ENCODE assay signal across 8 cellular contexts in genomic region chr12:118060301-118061010, GRCh38. TPM values are rescaled to one million over a fixed set of nuclear protein-coding genes. Genes with fewer than 3 reads are reported as not detected.
DNase-seq lines count a peak whose midpoint lies in the region; ATAC-seq, FAIRE-seq and TF ChIP-seq lines count a peak whose summit lies in the region.

No MANE protein-coding gene starts in this region.

- H3K23me2 ChIP-seq in H1 (ENCODE audit: low read depth, low read length), result peaks cover 7% of the 10 kb centered on the region; the same call in 1 of the 2 replicates

- no peaks in the 10 kb centered on the region for H3K27me3 ChIP-seq in H1 (replicated peaks in 1 of 4; ENCODE audit: control insufficient read depth in 3 of 4, extremely low read depth in 1 of 4, insufficient read depth in 3 of 4, low read length in 3 of 4)

- POLR2A ChIA-PET in H1 (lab: Charles Lee; ENCODE audit: partially characterized antibody), result interaction anchor here (0.6 to 12.8 kb wide), 14 partner anchors 9 to 184 kb away, joined by 3 to 106 read pairs (median 5); partner anchors contain the start of genes PEBP1, RFC5 and VSIG10

- DNase-seq in NCI-H345 (lab: John Stamatoyannopoulos, UW) (peak; percentile 30), NCI-H345 treated with DMSO at 0.1 percent for 48 hours (lab: John Stamatoyannopoulos, UW; ENCODE audit: unreplicated experiment) (no peak), HPDE6-E6E7 (ENCODE audit: extremely low spot score) (peak; percentile 44), H1 (ENCODE audit: low read depth in 1 of 2, low spot score in 2 of 2) (peak in 1 of 2 experiments; percentile 51), substantia nigra (lab: John Stamatoyannopoulos, UW) (peak in 40 of 49 donors; percentile 24 to 80 (median 52))
- DNase-seq in activated CD4-positive, alpha-beta T cell treated with anti-CD3 and anti-CD28 coated beads for 48 hours, result peak; percentile 47

- H2AK5ac ChIP-seq in H1 (ENCODE audit: low read depth, low read length), result no peak overlapping the region

- TF ChIP-seq POLR2A in H1 (IDR thresholded peaks at IDR 0.05; ENCODE audit: control extremely low read depth in 1 of 2, low read depth in 2 of 2, low read length in 2 of 2), result no peak

- no peak overlapping the region for H2BK20ac ChIP-seq in H1 (ENCODE audit: low read length)

- CTCF ChIA-PET in H1 (lab: Charles Lee; ENCODE audit: partially characterized antibody), result no interaction called here

- no peak overlapping the region for H3K4ac ChIP-seq in H1 (replicated peaks; ENCODE audit: insufficient read length, low read depth, low read length)

- H3K27ac ChIP-seq in H1 (ENCODE audit: low read depth, low read length) (no peak overlapping the region), mesodermal cell (ENCODE audit: low read depth, low read length, severe bottlenecking) (peak overlapping the region; percentile 33), substantia nigra (ENCODE audit: low read depth, low read length, poor library complexity, severe bottlenecking) (peak overlapping the region; percentile 91)

- peak overlapping the region; percentile 6 for H4K5ac ChIP-seq in H1 (ENCODE audit: insufficient read length, low read depth, low read length)

- H3K14ac ChIP-seq in H1 (ENCODE audit: insufficient read length), result no peak overlapping the region

- peaks cover 8% of the 10 kb centered on the region for H3K79me1 ChIP-seq in H1 (ENCODE audit: low read depth, low read length)

- H2BK120ac ChIP-seq in H1 (replicated peaks; ENCODE audit: low read depth, low read length), result no peak overlapping the region

- FAIRE-seq in H1 (lab: Jason Lieb, UNC), result no peak

- no peak overlapping the region for H2AFZ ChIP-seq in H1 (ENCODE audit: low read length)

- H2BK15ac ChIP-seq in H1 (ENCODE audit: low read length), result 0 out of 2 replicates have a peak overlapping the region, but pooled peaks have one; percentile 72

- H3K18ac ChIP-seq in H1 (ENCODE audit: extremely low read depth, low read length), result peak overlapping the region; percentile 55; the same call in 1 of the 2 replicates

- H3K4me1 ChIP-seq in H1 (replicated peaks in 1 of 4; ENCODE audit: control insufficient read depth in 3 of 4, insufficient read depth in 4 of 4, low read length in 3 of 4) (peaks cover 3 to 10% (median 7%) of the 10 kb centered on the region in 4 experiments; a peak in 6 of 7 replicates), mesodermal cell (ENCODE audit: control insufficient read depth, insufficient read depth, low read length, poor library complexity, severe bottlenecking) (peaks cover 6% of the 10 kb centered on the region)

- H3K9me3 ChIP-seq in H1 (ENCODE audit: insufficient read depth in 2 of 2, low read depth in 1 of 2, low read length in 1 of 2) (no peaks in the 10 kb centered on the region), mesodermal cell (ENCODE audit: control insufficient read depth, low read length) (no peaks in the 10 kb centered on the region)

- peak overlapping the region; percentile 85 to 98 for H3K4me2 ChIP-seq in H1 (ENCODE audit: insufficient read depth in 1 of 2, low read depth in 2 of 2, low read length in 2 of 2)

- H4K8ac ChIP-seq in H1 (ENCODE audit: extremely low read depth, insufficient read depth, low read length), result no peak overlapping the region

- 11% methylated on average over 9 of the region's 46 CpGs; no CpG with 5 or more reads in 1 of the 2 experiments for WGBS in H1 (ENCODE audit: extremely low coverage in 1 of 2, insufficient coverage in 1 of 2, insufficient read length in 1 of 2, insufficient replicate concordance in 2 of 2, low coverage in 1 of 2, low lambda C conversion rate in 2 of 2, missing lambda C conversion rate in 1 of 2), 2 experiments
- 0% methylated on average over 11 to 12 of the region's 46 CpGs for WGBS in mesodermal cell (ENCODE audit: insufficient coverage in 2 of 2), 2 experiments

- H3K9ac ChIP-seq in H1 (replicated peaks in 1 of 4; ENCODE audit: extremely low read depth in 1 of 4, low read depth in 3 of 4, low read length in 3 of 4), result peak overlapping the region; percentile 7 to 69 (median 59)

- peak overlapping the region; percentile 5 for H3K56ac ChIP-seq in H1 (replicated peaks; ENCODE audit: insufficient read length, low read depth, low read length)

- no peak for ATAC-seq in GM18858 (IDR thresholded peaks at IDR 0.05; ENCODE audit: unreplicated experiment)

- no peak for TF ChIP-seq CTCF in H1 (IDR thresholded peaks at IDR 0.05; ENCODE audit: control extremely low read depth in 1 of 3, insufficient read depth in 1 of 3, low read depth in 1 of 3, low read length in 3 of 3)

- H3K36me3 ChIP-seq in H1 (ENCODE audit: control insufficient read depth in 2 of 4, insufficient read depth in 4 of 4, low read length in 3 of 4) (peaks cover 0 to 7% (median 0%) of the 10 kb centered on the region in 4 experiments; a peak in 1 of 8 replicates), mesodermal cell (ENCODE audit: control insufficient read depth, insufficient read depth, low read length) (peaks cover 5% of the 10 kb centered on the region)

- H4K20me1 ChIP-seq in H1 (replicated peaks in 1 of 2; ENCODE audit: control insufficient read depth in 1 of 2, insufficient read depth in 2 of 2, low read length in 2 of 2), result peaks cover 0 to 2% of the 10 kb centered on the region in 2 experiments

- H3K79me2 ChIP-seq in H1 (ENCODE audit: control insufficient read depth in 1 of 2, insufficient read depth in 2 of 2, low read length in 2 of 2), result peaks cover 0 to 37% of the 10 kb centered on the region in 2 experiments; a peak in 2 of 4 replicates

- H2BK12ac ChIP-seq in H1 (ENCODE audit: low read depth, low read length), result peak overlapping the region; percentile 39; the same call in 1 of the 2 replicates

- TF ChIP-seq EP300 in H1 (IDR thresholded peaks at IDR 0.05; ENCODE audit: borderline replicate concordance in 1 of 2, low read depth in 2 of 2, low read length in 2 of 2), result no peak

- TF ChIP-seq RAD21 in H1 (IDR thresholded peaks at IDR 0.05 in 1 of 2, conservative IDR thresholded peaks at IDR 0.05 in 1 of 2; ENCODE audit: low read depth in 2 of 2, low read length in 2 of 2), result no peak

- H2BK5ac ChIP-seq in H1 (ENCODE audit: low read depth, low read length), result peak overlapping the region; percentile 66; the same call in 1 of the 2 replicates

- peak overlapping the region; percentile 67 for H4K91ac ChIP-seq in H1 (replicated peaks; ENCODE audit: insufficient read length, low read length)

- peak overlapping the region; percentile 69 to 90 (median 75) for H3K4me3 ChIP-seq in H1 (ENCODE audit: extremely low read depth in 1 of 4, insufficient read depth in 2 of 4, low read depth in 3 of 4, low read length in 4 of 4)
- H3K4me3 ChIP-seq in mesodermal cell (ENCODE audit: extremely low read depth, insufficient read depth, low read length, poor library complexity, severe bottlenecking), result peak overlapping the region; percentile 58

- H3K23ac ChIP-seq in H1 (ENCODE audit: insufficient read length), result no peak overlapping the region

TF ChIP-seq in H1, 55 proteins besides CTCF, POLR2A, EP300 and RAD21:
- TF ChIP-seq RFX5 (IDR thresholded peaks at IDR 0.05; ENCODE audit: borderline replicate concordance, low read depth, low read length) (no peak), HDAC6 (IDR thresholded peaks at IDR 0.05; ENCODE audit: low read depth, low read length) (no peak), CTBP2 (IDR thresholded peaks at IDR 0.05; ENCODE audit: borderline replicate concordance, insufficient read depth, insufficient read length, low read length) (no peak), RNF2 (IDR thresholded peaks at IDR 0.05; ENCODE audit: borderline replicate concordance, low read depth, low read length, missing control alignments, poor library complexity, severe bottlenecking) (no peak), TCF12 (IDR thresholded peaks at IDR 0.05; ENCODE audit: low read depth, low read length) (no peak), CBX5 (IDR thresholded peaks at IDR 0.05; ENCODE audit: low read depth, low read length) (no peak), FOSL1 (IDR thresholded peaks at IDR 0.05; ENCODE audit: insufficient read depth, low read depth, low read length) (no peak), KDM1A (IDR thresholded peaks at IDR 0.05; ENCODE audit: borderline replicate concordance, low read length) (no peak)

RNA-seq across cellular contexts. Expression of gene WSB2, which starts 0.5 kb away (rescaled TPM):
- 58.2 and 70.0 TPM in 2 replicates for total RNA-seq in H1 (2021; fragmentation: NEBNext Ultra II Directional; extraction: Animal tissue kit (Norgen Biotek cat#: 25700))
- 47.1 and 47.5 TPM in 2 replicates for polyA plus RNA-seq in H1 (2011; rRNA removed)
- 40.3 TPM for polyA plus RNA-seq in H1 (2011; cell fraction: cytosol; rRNA removed)
- polyA plus RNA-seq in H1 (2011; cell fraction: nucleus; rRNA removed), result 50.0 TPM
- 33.0 to 42.1 TPM (median 37.4 TPM) in 4 replicates for polyA plus RNA-seq in H1 (2012, experiment 1 of 2)
- polyA plus RNA-seq in H1 (2012, experiment 2 of 2), result 23.0 TPM
- 34.9 TPM for polyA plus RNA-seq in H1 (2013, experiment 1 of 2)
- 37.8 TPM for polyA plus RNA-seq in H1 (2013, experiment 2 of 2)
- 136 and 154 TPM in 2 replicates for polyA minus RNA-seq in H1 (2011; rRNA and poly(A)+ RNA removed)
- 60.5 TPM for polyA minus RNA-seq in H1 (2011; cell fraction: cytosol; rRNA and poly(A)+ RNA removed)
- 62.3 TPM for polyA minus RNA-seq in H1 (2011; cell fraction: nucleus; rRNA and poly(A)+ RNA removed)
- polyA plus RNA-seq in mesodermal cell (2013, experiment 1 of 2), result 50.9 TPM
- 50.7 TPM for polyA plus RNA-seq in mesodermal cell (2013, experiment 2 of 2)

RNA-seq across cellular contexts. Expression of gene VSIG10, which starts 43.4 kb away (rescaled TPM):
- 93.6 and 96.8 TPM in 2 replicates for total RNA-seq in H1 (2021; fragmentation: NEBNext Ultra II Directional; extraction: Animal tissue kit (Norgen Biotek cat#: 25700))
- polyA plus RNA-seq in H1 (2011; rRNA removed), result 34.4 and 42.7 TPM in 2 replicates
- 36.8 TPM for polyA plus RNA-seq in H1 (2011; cell fraction: cytosol; rRNA removed)
- 68.9 TPM for polyA plus RNA-seq in H1 (2011; cell fraction: nucleus; rRNA removed)
- 40.2 to 62.7 TPM (median 47.4 TPM) in 4 replicates for polyA plus RNA-seq in H1 (2012, experiment 1 of 2)
- polyA plus RNA-seq in H1 (2012, experiment 2 of 2), result 20.4 TPM
- 77.5 TPM for polyA plus RNA-seq in H1 (2013, experiment 1 of 2)
- 73.7 TPM for polyA plus RNA-seq in H1 (2013, experiment 2 of 2)
- 158 and 162 TPM in 2 replicates for polyA minus RNA-seq in H1 (2011; rRNA and poly(A)+ RNA removed)
- 44.9 TPM for polyA minus RNA-seq in H1 (2011; cell fraction: cytosol; rRNA and poly(A)+ RNA removed)
- 110 TPM for polyA minus RNA-seq in H1 (2011; cell fraction: nucleus; rRNA and poly(A)+ RNA removed)
- polyA plus RNA-seq in mesodermal cell (2013, experiment 1 of 2), result 13.3 TPM
- polyA plus RNA-seq in mesodermal cell (2013, experiment 2 of 2), result 13.5 TPM

RNA-seq across cellular contexts. Expression of gene RFC5, which starts 44.0 kb away (rescaled TPM):
- 34.4 and 35.5 TPM in 2 replicates for total RNA-seq in H1 (2021; fragmentation: NEBNext Ultra II Directional; extraction: Animal tissue kit (Norgen Biotek cat#: 25700))
- 40.6 and 40.9 TPM in 2 replicates for polyA plus RNA-seq in H1 (2011; rRNA removed)
- polyA plus RNA-seq in H1 (2011; cell fraction: cytosol; rRNA removed), result 40.8 TPM
- 58.1 TPM for polyA plus RNA-seq in H1 (2011; cell fraction: nucleus; rRNA removed)
- polyA plus RNA-seq in H1 (2012, experiment 1 of 2), result 38.0 to 43.0 TPM (median 40.0 TPM) in 4 replicates
- polyA plus RNA-seq in H1 (2012, experiment 2 of 2), result 23.9 TPM
- 33.4 TPM for polyA plus RNA-seq in H1 (2013, experiment 1 of 2)
- polyA plus RNA-seq in H1 (2013, experiment 2 of 2), result 31.8 TPM
- 47.8 and 58.0 TPM in 2 replicates for polyA minus RNA-seq in H1 (2011; rRNA and poly(A)+ RNA removed)
- 25.5 TPM for polyA minus RNA-seq in H1 (2011; cell fraction: cytosol; rRNA and poly(A)+ RNA removed)
- polyA minus RNA-seq in H1 (2011; cell fraction: nucleus; rRNA and poly(A)+ RNA removed), result 32.6 TPM
- 23.5 TPM for polyA plus RNA-seq in mesodermal cell (2013, experiment 1 of 2)
- polyA plus RNA-seq in mesodermal cell (2013, experiment 2 of 2), result 22.2 TPM
